Comparison of ENCODE assay signal across 8 cellular contexts in the genomic region with DNA sequence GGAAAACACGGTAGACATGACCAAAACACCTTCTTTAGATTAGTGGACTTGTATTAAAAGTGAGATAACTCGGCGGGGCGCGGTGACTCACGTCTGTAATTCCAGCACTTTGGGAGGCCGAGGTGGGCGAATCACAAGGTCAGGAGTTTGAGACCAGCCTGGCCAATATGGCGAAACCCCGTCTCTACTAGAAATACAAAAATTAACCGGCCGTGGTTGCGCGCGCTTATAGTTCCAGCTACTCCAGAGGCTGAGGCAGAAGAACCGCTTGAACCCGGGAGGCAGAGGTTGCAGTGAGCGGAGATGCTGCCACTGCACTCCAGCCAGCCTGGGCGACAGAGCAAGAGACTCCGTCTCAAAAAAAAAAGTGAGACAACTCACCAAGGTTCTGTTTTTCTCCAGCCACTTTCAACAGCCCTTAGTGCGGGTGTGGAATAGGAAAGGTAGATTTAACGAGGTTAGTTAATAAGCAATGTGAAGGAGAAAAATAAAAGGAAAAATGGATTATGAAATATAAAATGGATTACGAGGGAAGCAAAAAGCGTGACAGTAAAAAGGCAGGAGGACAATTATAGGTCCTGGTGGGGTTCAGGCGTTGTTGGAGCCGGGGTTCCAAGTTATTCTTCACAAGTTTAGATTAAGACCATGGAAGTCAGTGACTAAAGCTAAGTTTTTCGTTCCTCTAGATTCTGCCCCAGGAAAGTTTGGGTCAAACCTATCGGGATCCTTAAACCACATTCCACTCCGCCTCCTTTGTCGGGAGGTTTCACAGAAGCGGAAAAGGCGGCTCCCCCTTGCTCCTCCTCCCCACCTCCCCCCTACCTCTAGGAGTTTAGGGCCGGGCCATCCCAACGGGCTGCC. TPM values are rescaled to one million over a fixed set of nuclear protein-coding genes. Genes with fewer than 3 reads are reported as not detected.
DNase-seq lines count a peak whose midpoint lies in the region; ATAC-seq, FAIRE-seq and TF ChIP-seq lines count a peak whose summit lies in the region.

No MANE protein-coding gene starts in this region.

- H3K27me3 Mint-ChIP-seq in activated T-helper 17 cell treated with anti-CD3 and anti-CD28 coated beads, Interleukin-2, amount 50 U/mL, for 72 hours, result no peaks in the 10 kb centered on the region

- H3K27ac Mint-ChIP-seq in activated T-helper 17 cell treated with anti-CD3 and anti-CD28 coated beads, Interleukin-2, amount 50 U/mL, for 72 hours, result peak overlapping the region; percentile 100

- peak overlapping the region; percentile 99 for H3K4me3 Mint-ChIP-seq in activated T-helper 17 cell treated with anti-CD3 and anti-CD28 coated beads, Interleukin-2, amount 50 U/mL, for 72 hours

- intact Hi-C loops in right cardiac atrium (cut with DNase I), result loop anchor here in 1 of 4 donors (2.0 to 10.0 kb wide), 2 partner anchors 62 to 294 kb away; no protein-coding TSS in a partner anchor

- peak; percentile 1 for ATAC-seq in HG03520 (IDR thresholded peaks at IDR 0.05; ENCODE audit: unreplicated experiment)
- ATAC-seq in activated T-helper 17 cell treated with anti-CD3 and anti-CD28 coated beads, Interleukin-2, amount 50 U/mL, for 72 hours (replicated peaks), result no peak
- ATAC-seq in right cardiac atrium, result peak in 1 of 2 donors; percentile 90
- no peak for ATAC-seq in HG02852 (IDR thresholded peaks at IDR 0.05; ENCODE audit: unreplicated experiment)
- no peak for ATAC-seq in HG02840 (IDR thresholded peaks at IDR 0.05; ENCODE audit: low FRiP score, unreplicated experiment)

- peaks cover 96% of the 10 kb centered on the region for H3K36me3 Mint-ChIP-seq in activated T-helper 17 cell treated with anti-CD3 and anti-CD28 coated beads, Interleukin-2, amount 50 U/mL, for 72 hours (ENCODE audit: low read depth)

- peaks cover 38% of the 10 kb centered on the region for H3K4me1 Mint-ChIP-seq in activated T-helper 17 cell treated with anti-CD3 and anti-CD28 coated beads, Interleukin-2, amount 50 U/mL, for 72 hours

- H3K4me1 ChIP-seq in right cardiac atrium (ENCODE audit: control insufficient read depth, insufficient read depth, low read length), result no peaks in the 10 kb centered on the region
- peaks cover 0 to 3% of the 10 kb centered on the region in 2 donors for H3K4me1 ChIP-seq in small intestine (ENCODE audit: control insufficient read depth in 2 of 2, insufficient read depth in 1 of 2, low read depth in 1 of 2, low read length in 1 of 2)

- H3K27ac ChIP-seq in right cardiac atrium (ENCODE audit: low read length) (peak overlapping the region; percentile 99), small intestine (ENCODE audit: low read depth in 1 of 2, low read length in 1 of 2) (peak overlapping the region; percentile 90 to 98)

- no peaks in the 10 kb centered on the region for H3K9me3 ChIP-seq in right cardiac atrium (ENCODE audit: control insufficient read depth, low read length)
- no peaks in the 10 kb centered on the region for H3K9me3 ChIP-seq in small intestine (ENCODE audit: control insufficient read depth, low read depth)

- no peaks in the 10 kb centered on the region for H3K9me3 Mint-ChIP-seq in activated T-helper 17 cell treated with anti-CD3 and anti-CD28 coated beads, Interleukin-2, amount 50 U/mL, for 72 hours

- WGBS in right cardiac atrium, result 14% methylated on average over 34 of the region's 34 CpGs
- 1 to 12% (median 8%) methylated on average over 34 of the region's 34 CpGs for WGBS in small intestine, 3 donors

- CTCF ChIA-PET in HEK293T (lab: Yijun Ruan, JAX), result interaction anchor here (0.7 to 1.0 kb wide), 2 partner anchors 70 to 1096 kb away, joined by 3 to 4 read pairs; no protein-coding TSS in a partner anchor

- DNase-seq in EL (peak; percentile 13), right cardiac atrium (no peak), small intestine (no peak), HEK293T (ENCODE audit: extremely low spot score) (no peak)

- no peaks in the 10 kb centered on the region for H3K36me3 ChIP-seq in small intestine (ENCODE audit: control insufficient read depth in 2 of 2, insufficient read depth in 2 of 2, low read length in 2 of 2)

- H3K4me3 ChIP-seq in right cardiac atrium (ENCODE audit: low read length) (peak overlapping the region; percentile 92), small intestine (ENCODE audit: low read depth in 1 of 2, low read length in 2 of 2) (peak overlapping the region; percentile 34 to 77)

- H3K27me3 ChIP-seq in right cardiac atrium (ENCODE audit: control insufficient read depth, insufficient read depth) (no peaks in the 10 kb centered on the region), small intestine (ENCODE audit: control insufficient read depth in 2 of 2, insufficient read depth in 2 of 2, low read length in 2 of 2) (no peaks in the 10 kb centered on the region)

- FAIRE-seq in small intestine (lab: Jason Lieb, UNC), result no peak

- POLR2A ChIA-PET in HEK293T (lab: Yijun Ruan, JAX), result interaction anchor here (0.6 to 2.6 kb wide), 10 partner anchors 8 to 283 kb away, joined by 3 to 15 read pairs (median 5); partner anchors contain the start of genes FAM177A1, NFKBIA, PSMA6 and SRP54

TF ChIP-seq in HEK293T, 16 proteins besides CTCF, POLR2A, EP300 and RAD21:
- TF ChIP-seq FOXM1 (IDR thresholded peaks at IDR 0.05; ENCODE audit: borderline replicate concordance) (no peak), L3MBTL2 (conservative IDR thresholded peaks at IDR 0.05) (no peak), SUZ12 (IDR thresholded peaks at IDR 0.05) (no peak), LEF1 (IDR thresholded peaks at IDR 0.05; ENCODE audit: borderline replicate concordance) (no peak), CTBP1 (IDR thresholded peaks at IDR 0.05; ENCODE audit: borderline replicate concordance) (no peak), BHLHE40 (IDR thresholded peaks at IDR 0.05; ENCODE audit: borderline replicate concordance) (no peak), SP1 (IDR thresholded peaks at IDR 0.05) (no peak), HDGF (IDR thresholded peaks at IDR 0.05; ENCODE audit: borderline replicate concordance) (no peak), PKNOX1 (IDR thresholded peaks at IDR 0.05) (no peak), ZNF384 (IDR thresholded peaks at IDR 0.05) (no peak), ELF4 (IDR thresholded peaks at IDR 0.05) (no peak), NFRKB (IDR thresholded peaks at IDR 0.05) (no peak), FOXK2 (IDR thresholded peaks at IDR 0.05) (no peak)
TF ChIP-seq in HEK293T: peak in this region for 0.

RNA-seq across cellular contexts. Expression of gene PPP2R3C, which starts 0.5 kb away (rescaled TPM):
- 10 to 100 TPM; 50.4 to 64.9 TPM for total RNA-seq in activated T-helper 17 cell treated with anti-CD3 and anti-CD28 coated beads, Interleukin-2, amount 50 U/mL, for 72 hours
- 10 to 100 TPM; 22.6 to 29.5 (median 28.3) TPM for total RNA-seq in right cardiac atrium
- 23.1 TPM for polyA plus RNA-seq in right cardiac atrium
- 10 to 100 TPM; 23.3 to 49.2 (median 48.9) TPM for polyA plus RNA-seq in small intestine

RNA-seq across cellular contexts. Expression of gene PRORP, which starts 1.1 kb away (rescaled TPM):
- 10 to 100 TPM; 40.3 to 52.9 TPM for total RNA-seq in activated T-helper 17 cell treated with anti-CD3 and anti-CD28 coated beads, Interleukin-2, amount 50 U/mL, for 72 hours
- 10 to 100 TPM; 13.8 to 19.6 (median 17.9) TPM for total RNA-seq in right cardiac atrium
- polyA plus RNA-seq in right cardiac atrium (14.0 TPM), small intestine (10 to 100 TPM in 2 of 3 donors, 1 to 10 TPM in 1; 8.1 to 21.1 (median 10.8) TPM)
